In genomic region chr17:66375121-66375520, GRCh38 we compare ENCODE assay signal across 12 cellular contexts.
A peak's percentile ranks its signal among the peaks of the same experiment; 100 is the strongest.
DNase-seq lines count a peak whose midpoint lies in the region; ATAC-seq, FAIRE-seq and TF ChIP-seq lines count a peak whose summit lies in the region.
"Had no signal": no experiment of that assay in that cellular context is flagged by ENCODE, and none has a peak within 500 bp of the region (broad histone marks: within the 10 kb centered on the region; RNA-seq: fewer than 3 reads in every experiment).

No MANE protein-coding gene starts in this region.

- no peak for FAIRE-seq in pancreas (lab: Jason Lieb, UNC)

- H3K4me1 ChIP-seq in IMR-90 (ENCODE audit: control insufficient read depth, insufficient read depth, low read length) (peaks cover 16% of the 10 kb centered on the region), pancreas (no peaks in the 10 kb centered on the region)
- H3K4me1 ChIP-seq: breast epithelium had no signal

- no peaks in the 10 kb centered on the region for H3K27me3 ChIP-seq in IMR-90 (ENCODE audit: control insufficient read depth, insufficient read depth, low read length)
- no peaks in the 10 kb centered on the region for H3K27me3 ChIP-seq in pancreas
- H3K27me3 ChIP-seq: breast epithelium had no signal

- H4K8ac ChIP-seq in IMR-90 (ENCODE audit: low read depth in 2 of 2, low read length in 2 of 2): no peak overlapping the region

- peaks cover 26% of the 10 kb centered on the region for H3K9me1 ChIP-seq in IMR-90 (ENCODE audit: insufficient read depth, low read length)

- no peak overlapping the region for H2AK5ac ChIP-seq in IMR-90 (ENCODE audit: low read depth, low read length)

- H3K9me3 ChIP-seq in IMR-90 (ENCODE audit: control insufficient read depth, insufficient read depth, low read length) (no peaks in the 10 kb centered on the region), pancreas (no peaks in the 10 kb centered on the region)
- H3K9me3 ChIP-seq: breast epithelium, Caco-2 had no signal

- no peaks in the 10 kb centered on the region for H3K36me3 ChIP-seq in IMR-90 (ENCODE audit: control insufficient read depth, insufficient read depth, low read length)
- no peaks in the 10 kb centered on the region for H3K36me3 ChIP-seq in pancreas
- H3K36me3 ChIP-seq: breast epithelium had no signal

- TF ChIP-seq POLR2A in IMR-90 (IDR thresholded peaks at IDR 0.05; ENCODE audit: low read depth, low read length): no peak

- H2AFZ ChIP-seq in IMR-90 (replicated peaks; ENCODE audit: low read length, poor library complexity): no peak overlapping the region

- H3K4me3 ChIP-seq in IMR-90 (ENCODE audit: insufficient read depth, low read depth, low read length) (no peak overlapping the region), pancreas (no peak overlapping the region)
- H3K4me3 ChIP-seq: breast epithelium had no signal

- DNase-seq in activated CD4-positive, alpha-beta T cell treated with anti-CD3 and anti-CD28 coated beads for 36 hours: no peak
- DNase-seq in activated CD4-positive, alpha-beta T cell treated with anti-CD3 and anti-CD28 coated beads for 4 hours: no peak
- DNase-seq in IMR-90 (no peak), pancreas (no peak), NCI-H2107 treated with DMSO at 0.1 percent for 48 hours (lab: John Stamatoyannopoulos, UW; ENCODE audit: unreplicated experiment) (no peak)
- DNase-seq in activated naive CD8-positive, alpha-beta T cell treated with anti-CD3 and anti-CD28 coated beads, Interleukin-2, amount 10 ng/mL, durations not matched to agents 7 days and 5 days: no peak
- DNase-seq: activated CD4-positive, CD25-positive, alpha-beta regulatory T cell treated with anti-CD3 and anti-CD28 coated beads, Interleukin-2, amount 50 U/mL, for 72 hours; stimulated activated CD4-positive, alpha-beta T cell treated with anti-CD3 and anti-CD28 coated beads, Interleukin-4, amount 100 ng/mL, for 1 hour had no signal

- peaks cover 76% of the 10 kb centered on the region for H3K4me1 Mint-ChIP-seq in activated CD4-positive, alpha-beta T cell treated with anti-CD3 and anti-CD28 coated beads for 36 hours
- peaks cover 24% of the 10 kb centered on the region for H3K4me1 Mint-ChIP-seq in activated naive CD8-positive, alpha-beta T cell treated with anti-CD3 and anti-CD28 coated beads, Interleukin-2, amount 10 ng/mL, durations not matched to agents 7 days and 5 days

- no TSS peak for BruUV-seq in IMR-90 (replicated peaks; lab: Mats Ljungman, UMichigan)

- CTCF ChIA-PET in activated CD4-positive, alpha-beta T cell treated with anti-CD3 and anti-CD28 coated beads for 36 hours (lab: Charles Lee): interaction anchor here (0.6 to 0.8 kb wide), 2 partner anchors 32 to 45 kb away, joined by 3 read pairs; no protein-coding TSS in a partner anchor
- CTCF ChIA-PET in IMR-90 (lab: Yijun Ruan, JAX): no interaction called here

- dilution Hi-C loops in IMR-90 (cut with HindIII; ENCODE audit: low sequenced_read_pairs, unreplicated experiment): no loop called here

- no peak overlapping the region for H3K56ac ChIP-seq in IMR-90 (ENCODE audit: extremely low read depth, insufficient read depth, low read length)

- H4K5ac ChIP-seq in IMR-90 (ENCODE audit: low read depth, low read length): no peak overlapping the region

- H4K91ac ChIP-seq in IMR-90 (ENCODE audit: insufficient read depth, low read depth, low read length): no peak overlapping the region

- no peaks in the 10 kb centered on the region for H3K27me3 Mint-ChIP-seq in activated CD4-positive, alpha-beta T cell treated with anti-CD3 and anti-CD28 coated beads for 36 hours
- H3K27me3 Mint-ChIP-seq in activated naive CD8-positive, alpha-beta T cell treated with anti-CD3 and anti-CD28 coated beads, Interleukin-2, amount 10 ng/mL, durations not matched to agents 7 days and 5 days: no peaks in the 10 kb centered on the region

- no peak overlapping the region for H2BK120ac ChIP-seq in IMR-90 (ENCODE audit: low read depth, low read length)

- H3K36me3 Mint-ChIP-seq in activated CD4-positive, alpha-beta T cell treated with anti-CD3 and anti-CD28 coated beads for 36 hours (ENCODE audit: low read depth): peaks cover 19% of the 10 kb centered on the region
- H3K36me3 Mint-ChIP-seq in activated naive CD8-positive, alpha-beta T cell treated with anti-CD3 and anti-CD28 coated beads, Interleukin-2, amount 10 ng/mL, durations not matched to agents 7 days and 5 days: peaks cover 10% of the 10 kb centered on the region

- H3K27ac ChIP-seq in IMR-90 (ENCODE audit: insufficient read depth, low read length) (no peak overlapping the region), pancreas (peak overlapping the region in 3 of 4 donors; percentile 22 to 74 (median 67))
- H3K27ac ChIP-seq: breast epithelium had no signal

- intact Hi-C loops in activated CD4-positive, alpha-beta T cell treated with anti-CD3 and anti-CD28 coated beads for 36 hours (cut with DNase I, micrococcal nuclease): no loop called here
- intact Hi-C loops in IMR-90 (cut with micrococcal nuclease) (no loop called here), pancreas (cut with DNase I) (loop anchor here in 1 of 3 donors (10.0 kb wide), 1 partner anchor 60 kb away; no protein-coding TSS in a partner anchor)

- TF ChIP-seq RAD21 in IMR-90 (IDR thresholded peaks at IDR 0.05; ENCODE audit: low read length): no peak

- H3K9me3 Mint-ChIP-seq in activated CD4-positive, alpha-beta T cell treated with anti-CD3 and anti-CD28 coated beads for 36 hours (ENCODE audit: low read depth): no peaks in the 10 kb centered on the region
- H3K9me3 Mint-ChIP-seq in activated naive CD8-positive, alpha-beta T cell treated with anti-CD3 and anti-CD28 coated beads, Interleukin-2, amount 10 ng/mL, durations not matched to agents 7 days and 5 days: no peaks in the 10 kb centered on the region

- H2BK20ac ChIP-seq in IMR-90 (ENCODE audit: low read depth, low read length): no peak overlapping the region

- H3K9ac ChIP-seq in IMR-90 (ENCODE audit: low read depth, low read length): no peak overlapping the region

- peaks cover 43% of the 10 kb centered on the region for H4K20me1 ChIP-seq in IMR-90 (ENCODE audit: insufficient read depth, low read length)

- H3K4me2 ChIP-seq in IMR-90 (ENCODE audit: low read depth, low read length): no peak overlapping the region

- H3K27ac Mint-ChIP-seq in activated CD4-positive, alpha-beta T cell treated with anti-CD3 and anti-CD28 coated beads for 36 hours: peak overlapping the region; percentile 70
- H3K27ac Mint-ChIP-seq in activated naive CD8-positive, alpha-beta T cell treated with anti-CD3 and anti-CD28 coated beads, Interleukin-2, amount 10 ng/mL, durations not matched to agents 7 days and 5 days: peak overlapping the region; percentile 67

- no peak overlapping the region for H2AK9ac ChIP-seq in IMR-90 (replicated peaks; ENCODE audit: low read depth, low read length, poor library complexity)

- no peak overlapping the region for H2BK5ac ChIP-seq in IMR-90 (ENCODE audit: low read depth, low read length, poor library complexity, severe bottlenecking)

- H3K4ac ChIP-seq in IMR-90 (ENCODE audit: low read depth, low read length): no peak overlapping the region

- peaks cover 29 to 78% of the 10 kb centered on the region in 2 experiments for H3K79me1 ChIP-seq in IMR-90 (ENCODE audit: low read depth in 1 of 2, low read length in 2 of 2)

- POLR2A ChIA-PET in activated CD4-positive, alpha-beta T cell treated with anti-CD3 and anti-CD28 coated beads for 36 hours (lab: Charles Lee): interaction anchor here (0.6 kb wide), 1 partner anchor 781 kb away, joined by 4 read pairs; no protein-coding TSS in a partner anchor
- POLR2A ChIA-PET in IMR-90 (lab: Charles Lee; ENCODE audit: unreplicated experiment): no interaction called here
- POLR2A ChIA-PET in activated naive CD8-positive, alpha-beta T cell treated with anti-CD3 and anti-CD28 coated beads, Interleukin-2, amount 10 ng/mL, durations not matched to agents 7 days and 5 days (lab: Charles Lee): interaction anchor here (1.5 kb wide), 1 partner anchor 18 kb away, joined by 6 read pairs; no protein-coding TSS in a partner anchor

- ATAC-seq in activated CD4-positive, alpha-beta T cell treated with anti-CD3 and anti-CD28 coated beads for 36 hours: no peak
- no peak for ATAC-seq in IMR-90 (ENCODE audit: low read depth)
- no peak for ATAC-seq in activated naive CD8-positive, alpha-beta T cell treated with anti-CD3 and anti-CD28 coated beads, Interleukin-2, amount 10 ng/mL, durations not matched to agents 7 days and 5 days (ENCODE audit: low read depth)
- peak in 3 of 4 donors; percentile 38 to 47 (median 42) for ATAC-seq in pancreas
- no peak for ATAC-seq in GM21526 (IDR thresholded peaks at IDR 0.05; ENCODE audit: low FRiP score, unreplicated experiment)
- no peak for ATAC-seq in HG02938 (IDR thresholded peaks at IDR 0.05; ENCODE audit: unreplicated experiment)

- no peak overlapping the region for H3K18ac ChIP-seq in IMR-90 (ENCODE audit: low read depth, low read length)

- no peak for TF ChIP-seq CTCF in IMR-90 (conservative IDR thresholded peaks at IDR 0.05; ENCODE audit: low read depth, low read length)
- TF ChIP-seq CTCF in pancreas (IDR thresholded peaks at IDR 0.05): no peak

- no peak overlapping the region for H3K23ac ChIP-seq in IMR-90 (ENCODE audit: low read depth, low read length)

- no peak overlapping the region for H2BK15ac ChIP-seq in IMR-90 (ENCODE audit: low read depth, low read length)

- in situ Hi-C loops in IMR-90 (cut with MboI; ENCODE audit: low sequenced_read_pairs): no loop called here

- H3K14ac ChIP-seq in IMR-90 (replicated peaks; ENCODE audit: low read depth, low read length): 0 out of 2 replicates have a peak overlapping the region, but pooled peaks have one; percentile 7

- 92% methylated on average over 6 of the region's 8 CpGs; no CpG with 5 or more reads in 1 of the 2 experiments for WGBS in IMR-90 (ENCODE audit: extremely low coverage in 2 of 2, insufficient read length in 1 of 2), 2 experiments
- 62 to 68% methylated on average over 8 of the region's 8 CpGs for WGBS in pancreas, 2 donors

- H3K4me3 Mint-ChIP-seq in activated CD4-positive, alpha-beta T cell treated with anti-CD3 and anti-CD28 coated beads for 36 hours: peak overlapping the region; percentile 37
- H3K4me3 Mint-ChIP-seq in activated naive CD8-positive, alpha-beta T cell treated with anti-CD3 and anti-CD28 coated beads, Interleukin-2, amount 10 ng/mL, durations not matched to agents 7 days and 5 days: peak overlapping the region; percentile 25

TF ChIP-seq in IMR-90, 13 proteins besides CTCF, POLR2A, EP300 and RAD21 (continues in another document):
- TF ChIP-seq RFX5 (IDR thresholded peaks at IDR 0.05; ENCODE audit: low read depth, low read length): no peak
- no peak for TF ChIP-seq MAFK (IDR thresholded peaks at IDR 0.05; ENCODE audit: low read depth, low read length)
- TF ChIP-seq SMC3 (IDR thresholded peaks at IDR 0.05; ENCODE audit: low read depth, low read length): no peak
- TF ChIP-seq RCOR1 (IDR thresholded peaks at IDR 0.05; ENCODE audit: insufficient replicate concordance, low read length): no peak

Comparison
In these comparisons a context has a peak if more than half of its experiments do, and no peak if none do; other contexts are left out.
1. ATAC-seq: peak in pancreas (3 of 4); none in activated CD4-positive, alpha-beta T cell treated with anti-CD3 and anti-CD28 coated beads for 36 hours (single experiment), IMR-90 (single experiment), activated naive CD8-positive, alpha-beta T cell treated with anti-CD3 and anti-CD28 coated beads, Interleukin-2, amount 10 ng/mL, durations not matched to agents 7 days and 5 days (single experiment), GM21526 (single experiment) and HG02938 (single experiment).